8 cellular contexts compared by ENCODE assay signal in genomic region chrX:41923257-41923924, GRCh38. TPM values are rescaled to one million over a fixed set of nuclear protein-coding genes. Genes with fewer than 3 reads are reported as not detected.
DNase-seq lines count a peak whose midpoint lies in the region; ATAC-seq and TF ChIP-seq lines count a peak whose summit lies in the region.

Gene CASK, minus strand, starts transcription at chrX:41923554. Its CDS starts 566 bp downstream, at chrX:41922988.

- H3T11ph ChIP-seq in H9 (ENCODE audit: low read length) = no peak within 1 kb of the TSS

- H3K27ac ChIP-seq in H9 (ENCODE audit: insufficient read length, low read depth, low read length) (no peak within 1 kb of the TSS), RWPE2 (ENCODE audit: poor library complexity, severe bottlenecking) (peak within 1 kb of the TSS; percentile 60)

- H2AFZ ChIP-seq in H9 (ENCODE audit: low read length) = no peak within 1 kb of the TSS

- H3K27me3 ChIP-seq in H9 (ENCODE audit: insufficient read depth, low read length) = no peaks in the 10 kb centered on the region; the same call in 1 of the 2 replicates
- H3K27me3 ChIP-seq in RWPE2 (ENCODE audit: insufficient read depth, poor library complexity, severe bottlenecking) = no peaks in the 10 kb centered on the region

- H3K56ac ChIP-seq in H9 (ENCODE audit: insufficient read length, low read depth, low read length) = no peak within 1 kb of the TSS

- H3K79me2 ChIP-seq in H9 (ENCODE audit: insufficient read depth, low read length) = peaks cover 18% of the 10 kb centered on the region

- H3K9me3 Mint-ChIP-seq in H9 = peaks cover 38 to 59% of the 10 kb centered on the region in 2 experiments
- H3K9me3 Mint-ChIP-seq in activated T-helper 2 cell treated with anti-CD3 and anti-CD28 coated beads, Interferon-gamma antibody, Interleukin-2, Interleukin-4, amounts not matched to agents 10 μg/mL and 5 μg/mL and 100 μg/mL, durations not matched to agents 14 hours and 24 hours and 36 hours = no peaks in the 10 kb centered on the region
- no peaks in the 10 kb centered on the region for H3K9me3 Mint-ChIP-seq in natural killer cell treated with Interleukin-12 subunit alpha and Interleukin-12 subunit beta and Interleukin-15 and Interleukin-18, amount 100 ng/mL, for 72 hours

- no peaks in the 10 kb centered on the region for H3K9me3 ChIP-seq in H9 (ENCODE audit: control insufficient read depth, low read depth, low read length)
- no peaks in the 10 kb centered on the region for H3K9me3 ChIP-seq in RWPE2 (ENCODE audit: severe bottlenecking)

- peaks cover 2% of the 10 kb centered on the region; the same call in 1 of the 2 replicates for H3K4me1 ChIP-seq in H9 (ENCODE audit: insufficient read depth, low read length)
- H3K4me1 ChIP-seq in RWPE2 (ENCODE audit: insufficient read depth, poor library complexity, severe bottlenecking) = peaks cover 6% of the 10 kb centered on the region

- no peaks in the 10 kb centered on the region for H4K20me1 ChIP-seq in H9 (ENCODE audit: control insufficient read depth, insufficient read depth, insufficient read length)

- H2AK5ac ChIP-seq in H9 (ENCODE audit: insufficient read length, low read length) = no peak within 1 kb of the TSS

- H2BK20ac ChIP-seq in H9 (ENCODE audit: low read depth, low read length, poor library complexity, severe bottlenecking) = no peak within 1 kb of the TSS

- H3K4ac ChIP-seq in H9 (ENCODE audit: low read depth, low read length) = no peak within 1 kb of the TSS

- TF ChIP-seq CTCF in H9 (conservative IDR thresholded peaks at IDR 0.05) (no peak), RWPE2 (IDR thresholded peaks at IDR 0.05; ENCODE audit: poor library complexity, severe bottlenecking) (peak; percentile 13)

- no peak within 1 kb of the TSS for H2BK15ac ChIP-seq in H9 (ENCODE audit: low read depth, low read length)

- peak within 1 kb of the TSS; percentile 70 for H3K9ac ChIP-seq in H9 (ENCODE audit: extremely low read depth, insufficient read length, low read length)

- ATAC-seq in RWPE2 (ENCODE audit: low read depth) = peak; percentile 83
- peak; percentile 92 to 94 for ATAC-seq in natural killer cell treated with Interleukin-12 subunit alpha and Interleukin-12 subunit beta and Interleukin-15 and Interleukin-18, amount 100 ng/mL, for 72 hours

- peak within 1 kb of the TSS; percentile 100 for H3K4me2 ChIP-seq in H9 (ENCODE audit: insufficient read depth, insufficient read length, low read length)

- peak within 1 kb of the TSS; percentile 74 to 89 for H3K4me3 Mint-ChIP-seq in H9
- peak within 1 kb of the TSS; percentile 88 for H3K4me3 Mint-ChIP-seq in activated T-helper 2 cell treated with anti-CD3 and anti-CD28 coated beads, Interferon-gamma antibody, Interleukin-2, Interleukin-4, amounts not matched to agents 10 μg/mL and 5 μg/mL and 100 μg/mL, durations not matched to agents 14 hours and 24 hours and 36 hours (ENCODE audit: low read depth)
- H3K4me3 Mint-ChIP-seq in natural killer cell treated with Interleukin-12 subunit alpha and Interleukin-12 subunit beta and Interleukin-15 and Interleukin-18, amount 100 ng/mL, for 72 hours = peak within 1 kb of the TSS; percentile 98

- peaks cover 13 to 23% of the 10 kb centered on the region in 2 experiments for H3K4me1 Mint-ChIP-seq in H9
- H3K4me1 Mint-ChIP-seq in activated T-helper 2 cell treated with anti-CD3 and anti-CD28 coated beads, Interferon-gamma antibody, Interleukin-2, Interleukin-4, amounts not matched to agents 10 μg/mL and 5 μg/mL and 100 μg/mL, durations not matched to agents 14 hours and 24 hours and 36 hours (ENCODE audit: low read depth) = peaks cover 36% of the 10 kb centered on the region
- peaks cover 8 to 13% of the 10 kb centered on the region in 2 donors for H3K4me1 Mint-ChIP-seq in natural killer cell treated with Interleukin-12 subunit alpha and Interleukin-12 subunit beta and Interleukin-15 and Interleukin-18, amount 100 ng/mL, for 72 hours (ENCODE audit: low read depth in 2 of 2)

- H3K14ac ChIP-seq in H9 (ENCODE audit: insufficient read depth, low read length) = peak within 1 kb of the TSS; percentile 83

- DNase-seq in EL (peak; percentile 85), H9 (peak; percentile 94), M059J (ENCODE audit: low read depth) (peak; percentile 91), RWPE2 (ENCODE audit: low spot score) (peak; percentile 87), fibroblast of peridontal ligament (ENCODE audit: extremely low read depth) (peak; percentile 83)
- peak; percentile 86 for DNase-seq in activated T-helper 2 cell treated with anti-CD3 and anti-CD28 coated beads, Interferon-gamma antibody, Interleukin-2, Interleukin-4, amounts not matched to agents 10 μg/mL and 5 μg/mL and 100 μg/mL, durations not matched to agents 14 hours and 24 hours and 36 hours (ENCODE audit: low spot score)
- DNase-seq in natural killer cell treated with Interleukin-12 subunit alpha and Interleukin-12 subunit beta and Interleukin-15 and Interleukin-18, amount 100 ng/mL, for 72 hours (ENCODE audit: low spot score) = peak; percentile 94
- peak; percentile 70 to 88 (median 80) for DNase-seq in stimulated activated naive CD4-positive, alpha-beta T cell (lab: John Stamatoyannopoulos, UW)

- H4K91ac ChIP-seq in H9 (ENCODE audit: insufficient read length, low read depth, low read length) = no peak within 1 kb of the TSS

- peak within 1 kb of the TSS; percentile 66 for H3K4me3 ChIP-seq in RWPE2 (ENCODE audit: severe bottlenecking)

- intact Hi-C loops in activated T-helper 2 cell treated with anti-CD3 and anti-CD28 coated beads, Interferon-gamma antibody, Interleukin-2, Interleukin-4, amounts not matched to agents 10 μg/mL and 5 μg/mL and 100 μg/mL, durations not matched to agents 14 hours and 24 hours and 36 hours (cut with micrococcal nuclease) = loop anchor here (2.0 to 5.0 kb wide), 4 partner anchors 15 to 205 kb away; no protein-coding TSS in a partner anchor

- H3K36me3 Mint-ChIP-seq in H9 (ENCODE audit: insufficient read depth in 1 of 3, low read depth in 3 of 3) = peaks cover 0 to 5% (median 0%) of the 10 kb centered on the region in 3 experiments; a peak in 3 of 7 replicates
- peaks cover 4% of the 10 kb centered on the region for H3K36me3 Mint-ChIP-seq in activated T-helper 2 cell treated with anti-CD3 and anti-CD28 coated beads, Interferon-gamma antibody, Interleukin-2, Interleukin-4, amounts not matched to agents 10 μg/mL and 5 μg/mL and 100 μg/mL, durations not matched to agents 14 hours and 24 hours and 36 hours (ENCODE audit: low read depth)
- H3K36me3 Mint-ChIP-seq in natural killer cell treated with Interleukin-12 subunit alpha and Interleukin-12 subunit beta and Interleukin-15 and Interleukin-18, amount 100 ng/mL, for 72 hours = no peaks in the 10 kb centered on the region

- WGBS in H9 (ENCODE audit: extremely low coverage, insufficient read length, low lambda C conversion rate) = no CpG with 5 or more reads among the region's 108 CpGs

- no peak within 1 kb of the TSS for H3K18ac ChIP-seq in H9 (ENCODE audit: insufficient read length, low read depth, low read length)

- no peak within 1 kb of the TSS for H2BK120ac ChIP-seq in H9 (ENCODE audit: low read depth, low read length, poor library complexity, severe bottlenecking)

- H3K27me3 Mint-ChIP-seq in H9 (ENCODE audit: low read depth) = no peaks in the 10 kb centered on the region; the same call in 1 of the 2 replicates
- no peaks in the 10 kb centered on the region for H3K27me3 Mint-ChIP-seq in activated T-helper 2 cell treated with anti-CD3 and anti-CD28 coated beads, Interferon-gamma antibody, Interleukin-2, Interleukin-4, amounts not matched to agents 10 μg/mL and 5 μg/mL and 100 μg/mL, durations not matched to agents 14 hours and 24 hours and 36 hours (ENCODE audit: low read depth)
- peaks cover 0 to 9% of the 10 kb centered on the region in 2 donors for H3K27me3 Mint-ChIP-seq in natural killer cell treated with Interleukin-12 subunit alpha and Interleukin-12 subunit beta and Interleukin-15 and Interleukin-18, amount 100 ng/mL, for 72 hours

- H3K23me2 ChIP-seq in H9 (ENCODE audit: insufficient read length, low read depth, low read length, poor library complexity, severe bottlenecking) = peaks cover 10% of the 10 kb centered on the region

- no peak within 1 kb of the TSS for H3K23ac ChIP-seq in H9 (ENCODE audit: insufficient read length, low read depth, low read length)

- H4K5ac ChIP-seq in H9 (ENCODE audit: insufficient read length, low read depth, low read length) = no peak within 1 kb of the TSS

- H3K27ac Mint-ChIP-seq in H9 = peak within 1 kb of the TSS; percentile 75 to 95 (median 89); a peak in 4 of 7 replicates
- peak within 1 kb of the TSS; percentile 87 for H3K27ac Mint-ChIP-seq in activated T-helper 2 cell treated with anti-CD3 and anti-CD28 coated beads, Interferon-gamma antibody, Interleukin-2, Interleukin-4, amounts not matched to agents 10 μg/mL and 5 μg/mL and 100 μg/mL, durations not matched to agents 14 hours and 24 hours and 36 hours
- H3K27ac Mint-ChIP-seq in natural killer cell treated with Interleukin-12 subunit alpha and Interleukin-12 subunit beta and Interleukin-15 and Interleukin-18, amount 100 ng/mL, for 72 hours = peak within 1 kb of the TSS; percentile 80 to 91

- no peak within 1 kb of the TSS for H2BK12ac ChIP-seq in H9 (ENCODE audit: insufficient read length, low read depth, low read length)

- no peak within 1 kb of the TSS for H2BK5ac ChIP-seq in H9 (ENCODE audit: insufficient read length, low read length)

- H3K79me1 ChIP-seq in H9 (ENCODE audit: insufficient read depth, low read depth, low read length, poor library complexity, severe bottlenecking) = peaks cover 6% of the 10 kb centered on the region

- H3K36me3 ChIP-seq in RWPE2 (ENCODE audit: low read depth) = no peaks in the 10 kb centered on the region

- H4K8ac ChIP-seq in H9 (replicated peaks; ENCODE audit: insufficient read length, low read depth, low read length) = no peak within 1 kb of the TSS

RNA-seq across cellular contexts. Expression of gene CASK, which starts in this region (rescaled TPM):
- total RNA-seq in H9 (2021) = 44.1 and 51.5 TPM in 2 replicates
- total RNA-seq in M059J (2014; rRNA removed; shearing (Covaris generic)) = 31.5 and 52.7 TPM in 2 replicates
- 18.6 and 19.4 TPM in 2 replicates for total RNA-seq in activated T-helper 2 cell treated with anti-CD3 and anti-CD28 coated beads, Interferon-gamma antibody, Interleukin-2, Interleukin-4, amounts not matched to agents 10 μg/mL and 5 μg/mL and 100 μg/mL, durations not matched to agents 14 hours and 24 hours and 36 hours
- 10 to 100 TPM; 30.5 to 55.3 TPM for total RNA-seq in natural killer cell treated with Interleukin-12 subunit alpha and Interleukin-12 subunit beta and Interleukin-15 and Interleukin-18, amount 100 ng/mL, for 72 hours
